In the genomic region with DNA sequence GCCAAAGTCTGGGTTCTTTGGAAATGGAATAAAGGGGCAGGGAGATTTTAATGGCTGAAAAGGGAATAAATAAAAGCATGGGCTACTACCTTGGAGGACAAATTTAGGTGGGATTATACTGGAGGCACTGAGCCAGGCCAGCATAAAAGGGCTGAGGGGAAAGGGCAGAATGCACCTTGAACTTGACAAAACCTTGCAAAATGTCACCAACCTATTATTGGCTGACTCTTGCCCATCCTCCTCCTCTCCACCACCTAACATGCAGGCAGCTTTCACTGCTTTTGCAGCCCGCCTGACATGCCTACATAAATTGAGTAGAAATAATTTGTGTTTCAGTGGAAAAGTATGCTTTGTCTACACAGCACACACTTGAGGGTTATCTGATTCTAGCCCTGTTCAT, we compare ENCODE assay signal across 24 cellular contexts.
"Had no signal": no experiment of that assay in that cellular context is flagged by ENCODE, and none has a peak within 500 bp of the region (broad histone marks: within the 10 kb centered on the region; RNA-seq: fewer than 3 reads in every experiment).

No MANE protein-coding gene starts in this region.

- H3K27ac Mint-ChIP-seq: naive thymus-derived CD4-positive, alpha-beta T cell; nephron; neural progenitor cell; progenitor cell of endocrine pancreas; stimulated activated memory B cell treated with anti-CD40 and anti-IgM and Interleukin-4, amounts not matched to agents 10 μg/mL and 1 μg/mL and 100 μg/mL, for 72 hours; stimulated activated naive CD8-positive, alpha-beta T cell treated with anti-CD3 and anti-CD28 coated beads, Interleukin-15, Interleukin-2, amounts not matched to agents 100 ng/mL and 50 ng/mL, for 24 hours had no signal

- H3K4me2 ChIP-seq: neural progenitor cell had no signal

- H3K9ac ChIP-seq: neural progenitor cell, parathyroid adenoma had no signal

- H3K9me3 ChIP-seq: esophagus muscularis mucosa, gastroesophageal sphincter, left lung, thoracic aorta, tibial nerve, upper lobe of right lung, uterus had no signal

- H3K9me3 Mint-ChIP-seq: naive thymus-derived CD4-positive, alpha-beta T cell; stimulated activated naive CD8-positive, alpha-beta T cell treated with anti-CD3 and anti-CD28 coated beads, Interleukin-15, Interleukin-2, amounts not matched to agents 100 ng/mL and 50 ng/mL, for 24 hours had no signal

- H3K27me3 ChIP-seq: esophagus muscularis mucosa, foreskin keratinocyte, gastroesophageal sphincter, left lung, neural progenitor cell, spleen, tibial nerve, upper lobe of right lung, uterus had no signal

- H3K4me1 Mint-ChIP-seq: naive thymus-derived CD4-positive, alpha-beta T cell; stimulated activated memory B cell treated with anti-CD40 and anti-IgM and Interleukin-4, amounts not matched to agents 10 μg/mL and 1 μg/mL and 100 μg/mL, for 72 hours had no signal

- H3K4me3 Mint-ChIP-seq: naive thymus-derived CD4-positive, alpha-beta T cell; nephron; neural progenitor cell; stimulated activated memory B cell treated with anti-CD40 and anti-IgM and Interleukin-4, amounts not matched to agents 10 μg/mL and 1 μg/mL and 100 μg/mL, for 72 hours; stimulated activated naive CD8-positive, alpha-beta T cell treated with anti-CD3 and anti-CD28 coated beads, Interleukin-15, Interleukin-2, amounts not matched to agents 100 ng/mL and 50 ng/mL, for 24 hours had no signal

- H3K4me3 ChIP-seq: coronary artery, esophagus muscularis mucosa, gastroesophageal sphincter, left lung, lung, neural progenitor cell, skin epidermis, spleen, thoracic aorta, tibial nerve, upper lobe of right lung, uterus had no signal

- ATAC-seq: foreskin keratinocyte; gastroesophageal sphincter; left lung; naive thymus-derived CD4-positive, alpha-beta T cell; stimulated activated memory B cell treated with anti-CD40 and anti-IgM and Interleukin-4, amounts not matched to agents 10 μg/mL and 1 μg/mL and 100 μg/mL, for 72 hours; upper lobe of right lung had no signal

- H3K36me3 ChIP-seq: esophagus muscularis mucosa, gastroesophageal sphincter, left lung, neural progenitor cell, spleen, thoracic aorta, tibial nerve, upper lobe of right lung, uterus had no signal

- H3K79me2 ChIP-seq: parathyroid adenoma had no signal

- DNase-seq: dermis blood vessel endothelial cell; effector memory CD4-positive, alpha-beta T cell; foreskin keratinocyte; left lung; mesenchymal stem cell; midbrain; naive thymus-derived CD4-positive, alpha-beta T cell; spleen; stimulated activated CD4-positive, alpha-beta T cell treated with anti-CD3 and anti-CD28 coated beads, Interleukin-4, amount 100 ng/mL, for 4 hours; upper lobe of right lung; uterus had no signal

- H3K4me1 ChIP-seq: foreskin keratinocyte, gastroesophageal sphincter, left lung, parathyroid adenoma, spleen, tibial nerve, uterus had no signal

- H3K36me3 Mint-ChIP-seq: naive thymus-derived CD4-positive, alpha-beta T cell; neural progenitor cell; stimulated activated memory B cell treated with anti-CD40 and anti-IgM and Interleukin-4, amounts not matched to agents 10 μg/mL and 1 μg/mL and 100 μg/mL, for 72 hours had no signal

- H3K27ac ChIP-seq: coronary artery, esophagus muscularis mucosa, foreskin keratinocyte, gastroesophageal sphincter, left lung, neural progenitor cell, parathyroid adenoma, skin epidermis, spleen, thoracic aorta, tibial nerve, upper lobe of right lung, uterus had no signal

- H2AFZ ChIP-seq: neural progenitor cell, parathyroid adenoma had no signal

- H3K27me3 Mint-ChIP-seq: progenitor cell of endocrine pancreas; stimulated activated naive CD8-positive, alpha-beta T cell treated with anti-CD3 and anti-CD28 coated beads, Interleukin-15, Interleukin-2, amounts not matched to agents 100 ng/mL and 50 ng/mL, for 24 hours had no signal
